ENCODE assay signal across 1 cellular context in the genomic region with DNA sequence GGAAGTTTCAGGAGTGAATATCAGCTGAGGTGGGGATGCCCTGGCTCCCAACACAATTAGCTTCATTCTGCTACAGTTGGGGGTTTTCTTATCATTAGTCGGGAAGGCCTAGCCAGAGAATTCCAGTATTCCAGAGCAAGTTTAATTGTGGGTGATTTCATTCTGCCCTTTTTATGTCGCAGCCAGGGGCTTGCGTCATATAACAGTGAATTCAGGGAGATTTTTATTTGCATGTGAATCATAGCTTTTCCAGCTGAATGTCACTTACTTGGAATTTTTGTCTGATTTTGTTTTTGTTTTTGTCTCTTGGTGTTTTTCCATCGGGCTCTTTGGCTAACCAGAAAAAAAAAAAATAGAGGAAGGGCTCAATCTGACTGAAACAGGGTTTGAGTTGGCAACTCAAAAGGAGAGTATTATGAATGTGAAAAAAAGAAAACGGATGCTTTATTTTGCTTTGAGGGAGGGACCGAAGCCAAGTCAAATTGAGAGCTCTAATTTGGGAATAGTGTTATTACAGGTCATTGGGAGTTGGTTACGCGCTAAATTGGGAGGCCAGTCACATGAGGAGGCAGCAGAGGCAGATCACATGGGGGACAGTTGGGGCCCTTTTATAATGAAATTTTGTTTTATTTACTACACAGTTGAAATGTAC.
TF ChIP-seq lines count a peak whose summit lies in the region.

No MANE protein-coding gene starts in this region.

TF ChIP-seq in GM23338, 12 proteins besides CTCF, POLR2A, EP300 and RAD21 (continued from another document):
- no peak for TF ChIP-seq EZH2 (IDR thresholded peaks at IDR 0.05; ENCODE audit: low read depth, unreplicated experiment)
- no peak for TF ChIP-seq CREB1 (CRISPR knock-in tag; IDR thresholded peaks at IDR 0.05; ENCODE audit: low read depth)
- no peak for TF ChIP-seq ZNF331 (CRISPR knock-in tag; IDR thresholded peaks at IDR 0.05; ENCODE audit: low read depth)
